In genomic region chr4:61335364-61335763, GRCh38 we compare ENCODE assay signal across 34 cellular contexts.
"Had no signal": no experiment of that assay in that cellular context is flagged by ENCODE, and none has a peak within 500 bp of the region (broad histone marks: within the 10 kb centered on the region; RNA-seq: fewer than 3 reads in every experiment).

No MANE protein-coding gene starts in this region.

- DNase-seq: activated CD4-positive, alpha-beta memory T cell treated with anti-CD3 and anti-CD28 coated beads, Interleukin-2, amount 10 ng/mL, durations not matched to agents 7 days and 5 days; activated CD4-positive, alpha-beta T cell treated with anti-CD3 and anti-CD28 coated beads for 1 hour; activated CD4-positive, alpha-beta T cell treated with anti-CD3 and anti-CD28 coated beads for 48 hours; activated CD4-positive, CD25-positive, alpha-beta regulatory T cell; activated CD8-positive, alpha-beta memory T cell treated with anti-CD3 and anti-CD28 coated beads for 24 hours; activated CD8-positive, alpha-beta memory T cell treated with anti-CD3 and anti-CD28 coated beads, Interleukin-2, amount 10 ng/mL, durations not matched to agents 7 days and 5 days; activated CD8-positive, alpha-beta memory T cell treated with anti-CD3 and anti-CD28 coated beads, Interleukin-2, amount 50 U/mL, for 48 hours; activated effector memory CD4-positive, alpha-beta T cell treated with Interleukin-2 at 50 U/mL for 16 hours; activated naive CD4-positive, alpha-beta T cell treated with anti-CD3 and anti-CD28 coated beads, Interleukin-2, amount 10 ng/mL, durations not matched to agents 7 days and 5 days; activated naive CD8-positive, alpha-beta T cell treated with anti-CD3 and anti-CD28 coated beads, Interleukin-2, amount 50 U/mL, for 24 hours; activated T-cell treated with anti-CD3 and anti-CD28 coated beads, Interleukin-2, amount 50 U/mL, for 48 hours; anterior cingulate cortex; brain microvascular endothelial cell; central memory CD4-positive, alpha-beta T cell; NCI-H1105 treated with DMSO at 0.1 percent for 48 hours; NCI-H1436; NCI-H187; NCI-H2029 treated with DMSO at 0.1 percent for 48 hours; NCI-H2107; NCI-H226; NCI-H446 treated with DMSO at 0.1 percent for 48 hours; NCI-H524 treated with DMSO at 0.1 percent for 48 hours; NCI-H748 treated with DMSO at 0.1 percent for 48 hours; NK-92 treated with Interleukin-12 subunit alpha and Interleukin-12 subunit beta, amount 100 ng/mL, for 24 hours; PC-3; Peyer's patch; RPMI8226; SHP77 treated with DMSO at 0.1 percent for 48 hours; SK-N-SH had no signal

- H3K4me3 Mint-ChIP-seq: activated CD4-positive, alpha-beta memory T cell treated with anti-CD3 and anti-CD28 coated beads, Interleukin-2, amount 10 ng/mL, durations not matched to agents 7 days and 5 days; activated CD8-positive, alpha-beta memory T cell treated with anti-CD3 and anti-CD28 coated beads, Interleukin-2, amount 10 ng/mL, durations not matched to agents 7 days and 5 days; activated naive CD4-positive, alpha-beta T cell treated with anti-CD3 and anti-CD28 coated beads, Interleukin-2, amount 10 ng/mL, durations not matched to agents 7 days and 5 days; activated naive CD8-positive, alpha-beta T cell; activated naive CD8-positive, alpha-beta T cell treated with anti-CD3 and anti-CD28 coated beads, Interleukin-2, amount 50 U/mL, for 24 hours; T-helper 1 cell treated with Interleukin-12 subunit alpha and Interleukin-12 subunit beta and Interleukin-4 antibody, amounts not matched to agents 30 μg/mL and 1 μg/mL, for 36 hours; T-helper 2 cell treated with Interferon-gamma antibody and Interleukin-4, amounts not matched to agents 5 μg/mL and 100 μg/mL, for 36 hours had no signal

- H3K36me3 Mint-ChIP-seq: activated CD8-positive, alpha-beta memory T cell treated with anti-CD3 and anti-CD28 coated beads, Interleukin-2, amount 10 ng/mL, durations not matched to agents 7 days and 5 days; activated naive CD4-positive, alpha-beta T cell treated with anti-CD3 and anti-CD28 coated beads, Interleukin-2, amount 10 ng/mL, durations not matched to agents 7 days and 5 days; activated naive CD8-positive, alpha-beta T cell had no signal

- H3K9me3 Mint-ChIP-seq: T-helper 1 cell treated with Interleukin-12 subunit alpha and Interleukin-12 subunit beta and Interleukin-4 antibody, amounts not matched to agents 30 μg/mL and 1 μg/mL, for 36 hours had no signal

- H3K4me2 ChIP-seq: SK-N-SH had no signal

- H3K27ac Mint-ChIP-seq: activated CD4-positive, alpha-beta memory T cell treated with anti-CD3 and anti-CD28 coated beads, Interleukin-2, amount 10 ng/mL, durations not matched to agents 7 days and 5 days; activated CD8-positive, alpha-beta memory T cell treated with anti-CD3 and anti-CD28 coated beads, Interleukin-2, amount 10 ng/mL, durations not matched to agents 7 days and 5 days; activated naive CD4-positive, alpha-beta T cell treated with anti-CD3 and anti-CD28 coated beads, Interleukin-2, amount 10 ng/mL, durations not matched to agents 7 days and 5 days; activated naive CD8-positive, alpha-beta T cell; activated naive CD8-positive, alpha-beta T cell treated with anti-CD3 and anti-CD28 coated beads, Interleukin-2, amount 50 U/mL, for 24 hours; T-helper 1 cell treated with Interleukin-12 subunit alpha and Interleukin-12 subunit beta and Interleukin-4 antibody, amounts not matched to agents 30 μg/mL and 1 μg/mL, for 36 hours; T-helper 2 cell treated with Interferon-gamma antibody and Interleukin-4, amounts not matched to agents 5 μg/mL and 100 μg/mL, for 36 hours had no signal

- ATAC-seq: activated CD8-positive, alpha-beta memory T cell treated with anti-CD3 and anti-CD28 coated beads, Interleukin-2, amount 10 ng/mL, durations not matched to agents 7 days and 5 days; activated naive CD8-positive, alpha-beta T cell treated with anti-CD3 and anti-CD28 coated beads, Interleukin-2, amount 50 U/mL, for 24 hours; K562; PC-3 had no signal

- H3K27me3 Mint-ChIP-seq: activated CD4-positive, alpha-beta memory T cell treated with anti-CD3 and anti-CD28 coated beads, Interleukin-2, amount 10 ng/mL, durations not matched to agents 7 days and 5 days; activated CD8-positive, alpha-beta memory T cell treated with anti-CD3 and anti-CD28 coated beads, Interleukin-2, amount 10 ng/mL, durations not matched to agents 7 days and 5 days; activated naive CD4-positive, alpha-beta T cell treated with anti-CD3 and anti-CD28 coated beads, Interleukin-2, amount 10 ng/mL, durations not matched to agents 7 days and 5 days; activated naive CD8-positive, alpha-beta T cell; activated naive CD8-positive, alpha-beta T cell treated with anti-CD3 and anti-CD28 coated beads, Interleukin-2, amount 50 U/mL, for 24 hours had no signal

- H3K4me1 Mint-ChIP-seq: activated CD4-positive, alpha-beta memory T cell treated with anti-CD3 and anti-CD28 coated beads, Interleukin-2, amount 10 ng/mL, durations not matched to agents 7 days and 5 days; activated CD8-positive, alpha-beta memory T cell treated with anti-CD3 and anti-CD28 coated beads, Interleukin-2, amount 10 ng/mL, durations not matched to agents 7 days and 5 days; activated naive CD4-positive, alpha-beta T cell treated with anti-CD3 and anti-CD28 coated beads, Interleukin-2, amount 10 ng/mL, durations not matched to agents 7 days and 5 days; activated naive CD8-positive, alpha-beta T cell treated with anti-CD3 and anti-CD28 coated beads, Interleukin-2, amount 50 U/mL, for 24 hours had no signal

- H3K27ac ChIP-seq: brain microvascular endothelial cell, Peyer's patch, SJSA1 had no signal

- H3K4me3 ChIP-seq: K562, Peyer's patch, SJSA1 had no signal

- H3K9me3 ChIP-seq: Peyer's patch, SJSA1, SK-N-SH had no signal

- H3K27me3 ChIP-seq: brain microvascular endothelial cell, Peyer's patch, SJSA1 had no signal

- H3K9ac ChIP-seq: SK-N-SH had no signal

- H3K9me2 ChIP-seq: SK-N-SH had no signal

- H3K36me3 ChIP-seq: brain microvascular endothelial cell, Peyer's patch, SJSA1 had no signal
